Comparison of ENCODE assay signal across 8 cellular contexts in genomic region chr2:217785544-217786045, GRCh38.
DNase-seq lines count a peak whose midpoint lies in the region; ATAC-seq and TF ChIP-seq lines count a peak whose summit lies in the region.

No MANE protein-coding gene starts in this region.

- peaks cover 14% of the 10 kb centered on the region for H3K36me3 Mint-ChIP-seq in osteocyte (ENCODE audit: unreplicated experiment)

- no peak overlapping the region for H3K4me3 Mint-ChIP-seq in osteocyte (ENCODE audit: unreplicated experiment)

- H3K4me3 ChIP-seq in gastroesophageal sphincter (no peak overlapping the region), thoracic aorta (no peak overlapping the region)

- H3K27ac Mint-ChIP-seq in osteocyte (ENCODE audit: unreplicated experiment): no peak overlapping the region

- POLR2A ChIA-PET in RWPE1 (lab: Yijun Ruan, JAX; ENCODE audit: low non-redundant PET): no interaction called here

- 33% methylated on average over 1 of the region's 10 CpGs; no CpG with 5 or more reads in 1 of the 2 donors for WGBS in gastroesophageal sphincter (ENCODE audit: low coverage in 1 of 2), 2 donors

- peak; percentile 87 for DNase-seq in AG20443 (ENCODE audit: low spot score)
- DNase-seq in HuH-7.5 (ENCODE audit: low spot score): peak; percentile 88
- peak; percentile 84 for DNase-seq in RWPE1 (ENCODE audit: low spot score)
- peak; percentile 50 for DNase-seq in activated T-helper 9 cell treated with anti-CD3 and anti-CD28 coated beads, Interleukin-2, amount 50 U/mL, for 16 hours (ENCODE audit: low read depth)
- peak; percentile 91 for DNase-seq in osteocyte (ENCODE audit: extremely low spot score, unreplicated experiment)
- DNase-seq in thoracic aorta (ENCODE audit: low spot score): no peak

- TF ChIP-seq EP300 in gastroesophageal sphincter (IDR thresholded peaks at IDR 0.05): no peak

- H3K9me3 ChIP-seq in gastroesophageal sphincter: no peaks in the 10 kb centered on the region
- H3K9me3 ChIP-seq in thoracic aorta: no peaks in the 10 kb centered on the region

- ATAC-seq in GM18868 (IDR thresholded peaks at IDR 0.05; ENCODE audit: unreplicated experiment) (peak; percentile 50), gastroesophageal sphincter (peak; percentile 67), thoracic aorta (ENCODE audit: insufficient number of reproducible peaks, low FRiP score, low read depth) (peak; percentile 26)

- peak; percentile 91 for TF ChIP-seq CTCF in RWPE1 (conservative IDR thresholded peaks at IDR 0.05; ENCODE audit: low read depth)
- peak; percentile 95 to 98 (median 96) for TF ChIP-seq CTCF in gastroesophageal sphincter (IDR thresholded peaks at IDR 0.05)
- peak; percentile 96 for TF ChIP-seq CTCF in osteocyte (IDR thresholded peaks at IDR 0.05)
- TF ChIP-seq CTCF in thoracic aorta (IDR thresholded peaks at IDR 0.05): peak; percentile 95

- TF ChIP-seq POLR2A in gastroesophageal sphincter (IDR thresholded peaks at IDR 0.05): no peak

- no peak overlapping the region for H3K27ac ChIP-seq in RWPE1
- peak overlapping the region in 3 of 4 donors; percentile 36 to 57 (median 36) for H3K27ac ChIP-seq in gastroesophageal sphincter
- H3K27ac ChIP-seq in thoracic aorta: peak overlapping the region; percentile 54 to 61

- no peaks in the 10 kb centered on the region for H3K27me3 ChIP-seq in gastroesophageal sphincter
- no peaks in the 10 kb centered on the region for H3K27me3 ChIP-seq in thoracic aorta (replicated peaks; ENCODE audit: insufficient read depth)

- H3K4me1 ChIP-seq in gastroesophageal sphincter: peaks cover 0 to 30% (median 0%) of the 10 kb centered on the region in 3 donors
- H3K4me1 ChIP-seq in thoracic aorta (ENCODE audit: control insufficient read depth in 1 of 2, low read depth in 2 of 2): peaks cover 0 to 6% of the 10 kb centered on the region in 2 donors

- CTCF ChIA-PET in RWPE1 (lab: Yijun Ruan, JAX): interaction anchor here (0.5 to 3.1 kb wide), 41 partner anchors 9 to 1187 kb away, joined by 3 to 34 read pairs (median 4); partner anchors contain the start of genes AAMP, PNKD, RUFY4 and SLC11A1

- H3K4me1 Mint-ChIP-seq in osteocyte (ENCODE audit: unreplicated experiment): peaks cover 8% of the 10 kb centered on the region

- H3K36me3 ChIP-seq in gastroesophageal sphincter (peaks cover 0 to 46% of the 10 kb centered on the region in 2 donors), thoracic aorta (peaks cover 17% of the 10 kb centered on the region)

- peaks cover 8% of the 10 kb centered on the region for H3K9me3 Mint-ChIP-seq in osteocyte (ENCODE audit: unreplicated experiment)

- no peaks in the 10 kb centered on the region for H3K27me3 Mint-ChIP-seq in osteocyte (ENCODE audit: unreplicated experiment)
